ENCODE assay signal across 17 cellular contexts in the genomic region with DNA sequence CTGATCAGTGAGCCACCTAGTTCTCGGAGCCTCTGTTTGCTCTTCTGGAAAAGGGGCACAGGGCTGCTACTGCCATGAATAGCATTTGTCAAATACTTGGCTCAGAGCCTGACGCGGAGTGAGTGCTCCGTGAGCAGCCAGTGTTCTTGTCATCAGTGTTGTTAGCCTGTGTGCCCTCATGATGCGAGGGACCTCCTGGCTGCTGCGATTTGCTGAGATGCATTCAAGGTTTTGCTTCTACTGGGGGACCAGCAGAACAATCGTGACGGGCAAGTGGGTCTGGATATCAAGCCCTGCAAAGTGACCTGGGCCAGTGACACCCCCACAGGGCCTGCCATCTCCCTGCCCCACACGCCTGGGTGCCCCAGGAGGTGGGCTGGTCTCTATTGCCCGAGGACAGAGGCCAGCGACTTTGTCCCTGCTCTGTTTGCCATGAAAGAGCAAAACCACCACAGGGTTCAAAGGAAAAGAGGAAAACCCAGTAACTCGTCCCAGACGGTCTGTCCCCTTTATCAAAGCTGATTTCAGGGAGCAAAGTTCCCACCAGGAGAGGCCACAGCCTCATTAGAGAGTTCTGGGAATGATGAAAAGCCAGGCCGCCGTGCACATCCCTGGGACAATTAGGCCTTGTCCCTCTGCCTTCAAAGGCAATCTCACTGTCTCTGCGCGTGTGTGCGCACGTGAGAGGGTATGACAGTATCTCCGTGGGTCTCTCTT.
"Had no signal": no experiment of that assay in that cellular context is flagged by ENCODE, and none has a peak within 500 bp of the region (broad histone marks: within the 10 kb centered on the region; RNA-seq: fewer than 3 reads in every experiment).

No MANE protein-coding gene starts in this region.

- H3K9me3 ChIP-seq: gastroesophageal sphincter, heart right ventricle, pancreas, right lobe of liver, thyroid gland had no signal

- H3K36me3 ChIP-seq: brain microvascular endothelial cell, gastroesophageal sphincter, heart right ventricle, pancreas, right lobe of liver, thyroid gland had no signal

- H3K4me3 ChIP-seq: gastroesophageal sphincter, heart right ventricle, pancreas, right lobe of liver, thyroid gland had no signal

- ATAC-seq: activated T-cell treated with anti-CD3 and anti-CD28 coated beads, Interleukin-2, amount 50 U/mL, for 72 hours; esophagus mucosa; gastroesophageal sphincter; heart right ventricle; pancreas had no signal

- H3K27me3 ChIP-seq: pancreas, right lobe of liver, thyroid gland had no signal

- H3K4me1 ChIP-seq: pancreas, thyroid gland had no signal

- DNase-seq: activated CD4-positive, CD25-positive, alpha-beta regulatory T cell treated with anti-CD3 and anti-CD28 coated beads, Interleukin-2, amount 50 U/mL, for 72 hours; activated CD8-positive, alpha-beta memory T cell treated with anti-CD3 and anti-CD28 coated beads for 24 hours; activated effector memory CD4-positive, alpha-beta T cell treated with anti-CD3 and anti-CD28 coated beads, Interleukin-2, amount 50 U/mL, for 16 hours; activated naive CD4-positive, alpha-beta T cell treated with anti-CD3 and anti-CD28 coated beads, Interleukin-2, amount 50 U/mL, for 16 hours; activated T-cell treated with anti-CD3 and anti-CD28 coated beads, Interleukin-2, amount 50 U/mL, for 72 hours; brain microvascular endothelial cell; cortex of kidney; effector CD4-positive, alpha-beta T cell; heart right ventricle; stimulated activated naive CD4-positive, alpha-beta T cell; T-helper 2 cell; thyroid gland had no signal

- H3K27ac ChIP-seq: brain microvascular endothelial cell, gastroesophageal sphincter, heart right ventricle, pancreas, right lobe of liver, thyroid gland, VCaP had no signal
